In the genomic region with DNA sequence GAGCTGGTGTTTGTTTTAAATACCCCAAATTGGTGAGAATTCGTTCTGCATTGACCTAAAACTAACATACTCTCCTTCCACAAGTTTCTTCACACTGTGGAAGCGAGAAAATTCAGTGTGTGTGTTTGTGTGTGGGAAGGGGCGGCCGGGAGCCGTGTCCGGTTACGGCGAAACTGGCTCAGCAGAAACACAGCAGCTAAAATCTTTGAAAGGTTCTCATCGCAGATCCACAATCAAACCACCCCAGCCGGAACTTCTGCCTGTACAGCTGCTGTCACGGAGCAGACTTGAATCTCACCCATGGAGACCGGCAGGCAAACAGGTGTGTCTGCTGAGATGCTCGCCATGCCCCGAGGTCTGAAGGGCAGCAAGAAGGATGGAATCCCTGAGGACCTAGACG, we compare ENCODE assay signal across 6 cellular contexts. TPM values are rescaled to one million over a fixed set of nuclear protein-coding genes. Genes with fewer than 3 reads are reported as not detected.
"Had no signal": no experiment of that assay in that cellular context is flagged by ENCODE, and none has a peak within 500 bp of the region (broad histone marks: within the 10 kb centered on the region; RNA-seq: fewer than 3 reads in every experiment).

Gene TAF11L3, plus strand, starts transcription at position 301 of the 400 bp plus-strand sequence.

RNA-seq across cellular contexts. Expression of gene TAF11L3, which starts in this region (rescaled TPM):
- polyA plus RNA-seq: hepatocyte, immature natural killer cell, keratinocyte, liver, lung, mammary epithelial cell had no signal
